In genomic region chr2:238202326-238203103, GRCh38 we compare ENCODE assay signal across 7 cellular contexts.
DNase-seq lines count a peak whose midpoint lies in the region; ATAC-seq and TF ChIP-seq lines count a peak whose summit lies in the region.

No MANE protein-coding gene starts in this region.

- ATAC-seq in activated naive CD8-positive, alpha-beta T cell treated with anti-CD3 and anti-CD28 coated beads, Interleukin-2, amount 50 U/mL, for 24 hours: no peak
- ATAC-seq in stimulated activated naive B cell treated with anti-CD40 and anti-IgM and Interleukin-4, amounts not matched to agents 10 μg/mL and 1 μg/mL and 100 μg/mL, for 72 hours (replicated peaks): no peak
- ATAC-seq in GM18505 (IDR thresholded peaks at IDR 0.05; ENCODE audit: unreplicated experiment): no peak

- peak overlapping the region; percentile 81 for H3K4me3 ChIP-seq in KMS-11 (IDR thresholded peaks at IDR 0.05; ENCODE audit: insufficient read depth, low read depth, low read length)

- no peaks in the 10 kb centered on the region for H3K36me3 ChIP-seq in KMS-11 (ENCODE audit: insufficient read depth)

- H3K27ac Mint-ChIP-seq in activated naive CD8-positive, alpha-beta T cell treated with anti-CD3 and anti-CD28 coated beads, Interleukin-2, amount 50 U/mL, for 24 hours: peak overlapping the region; percentile 87
- H3K27ac Mint-ChIP-seq in stimulated activated naive B cell treated with anti-CD40 and anti-IgM and Interleukin-4, amounts not matched to agents 10 μg/mL and 1 μg/mL and 100 μg/mL, for 72 hours: peak overlapping the region; percentile 90

- TF ChIP-seq POLR2A in GM18505 (IDR thresholded peaks at IDR 0.05; ENCODE audit: borderline replicate concordance, extremely low read depth, insufficient read depth, insufficient read length): no peak

- H3K4me1 Mint-ChIP-seq in activated naive CD8-positive, alpha-beta T cell treated with anti-CD3 and anti-CD28 coated beads, Interleukin-2, amount 50 U/mL, for 24 hours: peaks cover 54% of the 10 kb centered on the region
- peaks cover 26 to 53% of the 10 kb centered on the region in 2 donors for H3K4me1 Mint-ChIP-seq in stimulated activated naive B cell treated with anti-CD40 and anti-IgM and Interleukin-4, amounts not matched to agents 10 μg/mL and 1 μg/mL and 100 μg/mL, for 72 hours

- peaks cover 26% of the 10 kb centered on the region for H4K20me1 ChIP-seq in KMS-11 (ENCODE audit: insufficient read depth)

- H3K27ac ChIP-seq in KMS-11: peak overlapping the region; percentile 69

- H3K36me3 Mint-ChIP-seq in activated naive CD8-positive, alpha-beta T cell treated with anti-CD3 and anti-CD28 coated beads, Interleukin-2, amount 50 U/mL, for 24 hours (ENCODE audit: low read depth): peaks cover 18% of the 10 kb centered on the region
- H3K36me3 Mint-ChIP-seq in stimulated activated naive B cell treated with anti-CD40 and anti-IgM and Interleukin-4, amounts not matched to agents 10 μg/mL and 1 μg/mL and 100 μg/mL, for 72 hours: peaks cover 16% of the 10 kb centered on the region in 2 donors

- H3K9me3 Mint-ChIP-seq in activated naive CD8-positive, alpha-beta T cell treated with anti-CD3 and anti-CD28 coated beads, Interleukin-2, amount 50 U/mL, for 24 hours: no peaks in the 10 kb centered on the region
- no peaks in the 10 kb centered on the region for H3K9me3 Mint-ChIP-seq in stimulated activated naive B cell treated with anti-CD40 and anti-IgM and Interleukin-4, amounts not matched to agents 10 μg/mL and 1 μg/mL and 100 μg/mL, for 72 hours

- TF ChIP-seq CTCF in GM10266 (IDR thresholded peaks at IDR 0.05; ENCODE audit: control insufficient read depth, insufficient read depth, low read depth, missing control alignments) (no peak), KMS-11 (conservative IDR thresholded peaks at IDR 0.05; ENCODE audit: low read depth, low read length) (no peak)

- H3K27me3 Mint-ChIP-seq in activated naive CD8-positive, alpha-beta T cell treated with anti-CD3 and anti-CD28 coated beads, Interleukin-2, amount 50 U/mL, for 24 hours: no peaks in the 10 kb centered on the region
- no peaks in the 10 kb centered on the region for H3K27me3 Mint-ChIP-seq in stimulated activated naive B cell treated with anti-CD40 and anti-IgM and Interleukin-4, amounts not matched to agents 10 μg/mL and 1 μg/mL and 100 μg/mL, for 72 hours

- H3K4me3 Mint-ChIP-seq in activated naive CD8-positive, alpha-beta T cell treated with anti-CD3 and anti-CD28 coated beads, Interleukin-2, amount 50 U/mL, for 24 hours: peak overlapping the region; percentile 88
- H3K4me3 Mint-ChIP-seq in stimulated activated naive B cell treated with anti-CD40 and anti-IgM and Interleukin-4, amounts not matched to agents 10 μg/mL and 1 μg/mL and 100 μg/mL, for 72 hours: peak overlapping the region; percentile 87 to 88

- DNase-seq in GM10266 (ENCODE audit: extremely low spot score): peak; percentile 53
- DNase-seq in activated naive CD8-positive, alpha-beta T cell treated with anti-CD3 and anti-CD28 coated beads, Interleukin-2, amount 50 U/mL, for 24 hours: peak; percentile 14
- DNase-seq in iPS-NIHi11 (ENCODE audit: low spot score): peak; percentile 45
- DNase-seq in stimulated activated naive B cell treated with anti-CD40 and anti-IgM and Interleukin-4, amounts not matched to agents 10 μg/mL and 1 μg/mL and 100 μg/mL, for 72 hours: no peak
- no peak for DNase-seq in C1 segment of cervical spinal cord (lab: John Stamatoyannopoulos, UW)

- peaks cover 52% of the 10 kb centered on the region for H3K4me1 ChIP-seq in KMS-11 (ENCODE audit: low read depth, poor library complexity, severe bottlenecking)

- peak overlapping the region; percentile 97 for H3K4me2 ChIP-seq in KMS-11

- peak overlapping the region; percentile 81 for H3K9ac ChIP-seq in KMS-11

- no peaks in the 10 kb centered on the region for H3K27me3 ChIP-seq in KMS-11 (ENCODE audit: insufficient read depth, low read depth)

- peak overlapping the region; percentile 29; the same call in 1 of the 2 replicates for H2AFZ ChIP-seq in KMS-11 (ENCODE audit: low read depth)

- H3K79me2 ChIP-seq in KMS-11 (ENCODE audit: insufficient read depth, low read depth): peaks cover 56% of the 10 kb centered on the region

Comparison
In these comparisons a context has a peak if more than half of its experiments do, and no peak if none do; other contexts are left out.
1. DNase-seq: peak in GM10266 (single experiment), activated naive CD8-positive, alpha-beta T cell treated with anti-CD3 and anti-CD28 coated beads, Interleukin-2, amount 50 U/mL, for 24 hours (single experiment) and iPS-NIHi11 (single experiment); none in stimulated activated naive B cell treated with anti-CD40 and anti-IgM and Interleukin-4, amounts not matched to agents 10 μg/mL and 1 μg/mL and 100 μg/mL, for 72 hours (single experiment) and C1 segment of cervical spinal cord (0 of 14).